ENCODE assay signal across 1 cellular context in the genomic region with DNA sequence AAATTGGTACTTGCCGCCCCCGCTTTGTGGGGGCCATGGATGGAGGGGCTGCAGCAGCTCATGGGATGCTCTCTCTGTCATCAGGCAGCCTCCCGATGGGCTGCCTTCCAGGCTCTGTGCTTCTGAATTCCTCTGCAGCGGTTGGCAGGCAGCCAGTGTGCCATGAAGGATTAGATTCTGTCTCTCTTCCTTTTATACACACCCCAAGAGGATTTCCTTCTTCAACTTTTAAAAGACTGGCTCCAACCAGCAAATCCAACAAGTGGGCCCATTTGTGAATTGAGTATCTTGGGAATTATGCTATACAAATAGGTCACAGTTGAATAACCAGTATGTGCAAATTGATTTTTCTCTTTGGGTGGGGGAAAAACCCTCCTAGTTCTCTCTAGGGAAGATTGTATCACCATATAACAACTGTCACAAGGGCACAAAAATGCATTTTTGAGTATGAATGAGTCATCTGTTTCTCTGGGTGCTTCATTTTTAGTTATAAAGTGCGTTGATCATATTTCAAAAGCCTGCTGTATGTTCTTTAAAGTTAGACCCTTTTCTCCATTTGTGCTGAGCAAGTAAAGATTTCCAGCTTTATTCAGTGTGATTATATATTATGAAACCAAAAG.
TF ChIP-seq lines count a peak whose summit lies in the region.

No MANE protein-coding gene starts in this region.

TF ChIP-seq in K562, 482 proteins besides CTCF, POLR2A, EP300 and RAD21 (continued from another document):
- TF ChIP-seq, protein P1, sequence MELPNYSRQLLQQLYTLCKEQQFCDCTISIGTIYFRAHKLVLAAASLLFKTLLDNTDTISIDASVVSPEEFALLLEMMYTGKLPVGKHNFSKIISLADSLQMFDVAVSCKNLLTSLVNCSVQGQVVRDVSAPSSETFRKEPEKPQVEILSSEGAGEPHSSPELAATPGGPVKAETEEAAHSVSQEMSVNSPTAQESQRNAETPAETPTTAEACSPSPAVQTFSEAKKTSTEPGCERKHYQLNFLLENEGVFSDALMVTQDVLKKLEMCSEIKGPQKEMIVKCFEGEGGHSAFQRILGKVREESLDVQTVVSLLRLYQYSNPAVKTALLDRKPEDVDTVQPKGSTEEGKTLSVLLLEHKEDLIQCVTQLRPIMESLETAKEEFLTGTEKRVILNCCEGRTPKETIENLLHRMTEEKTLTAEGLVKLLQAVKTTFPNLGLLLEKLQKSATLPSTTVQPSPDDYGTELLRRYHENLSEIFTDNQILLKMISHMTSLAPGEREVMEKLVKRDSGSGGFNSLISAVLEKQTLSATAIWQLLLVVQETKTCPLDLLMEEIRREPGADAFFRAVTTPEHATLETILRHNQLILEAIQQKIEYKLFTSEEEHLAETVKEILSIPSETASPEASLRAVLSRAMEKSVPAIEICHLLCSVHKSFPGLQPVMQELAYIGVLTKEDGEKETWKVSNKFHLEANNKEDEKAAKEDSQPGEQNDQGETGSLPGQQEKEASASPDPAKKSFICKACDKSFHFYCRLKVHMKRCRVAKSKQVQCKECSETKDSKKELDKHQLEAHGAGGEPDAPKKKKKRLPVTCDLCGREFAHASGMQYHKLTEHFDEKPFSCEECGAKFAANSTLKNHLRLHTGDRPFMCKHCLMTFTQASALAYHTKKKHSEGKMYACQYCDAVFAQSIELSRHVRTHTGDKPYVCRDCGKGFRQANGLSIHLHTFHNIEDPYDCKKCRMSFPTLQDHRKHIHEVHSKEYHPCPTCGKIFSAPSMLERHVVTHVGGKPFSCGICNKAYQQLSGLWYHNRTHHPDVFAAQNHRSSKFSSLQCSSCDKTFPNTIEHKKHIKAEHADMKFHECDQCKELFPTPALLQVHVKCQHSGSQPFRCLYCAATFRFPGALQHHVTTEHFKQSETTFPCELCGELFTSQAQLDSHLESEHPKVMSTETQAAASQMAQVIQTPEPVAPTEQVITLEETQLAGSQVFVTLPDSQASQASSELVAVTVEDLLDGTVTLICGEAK (IDR thresholded peaks at IDR 0.05) = no peak
- TF ChIP-seq, protein P1 (CRISPR knock-in tag; IDR thresholded peaks at IDR 0.05) = no peak
- TF ChIP-seq, protein P2, sequence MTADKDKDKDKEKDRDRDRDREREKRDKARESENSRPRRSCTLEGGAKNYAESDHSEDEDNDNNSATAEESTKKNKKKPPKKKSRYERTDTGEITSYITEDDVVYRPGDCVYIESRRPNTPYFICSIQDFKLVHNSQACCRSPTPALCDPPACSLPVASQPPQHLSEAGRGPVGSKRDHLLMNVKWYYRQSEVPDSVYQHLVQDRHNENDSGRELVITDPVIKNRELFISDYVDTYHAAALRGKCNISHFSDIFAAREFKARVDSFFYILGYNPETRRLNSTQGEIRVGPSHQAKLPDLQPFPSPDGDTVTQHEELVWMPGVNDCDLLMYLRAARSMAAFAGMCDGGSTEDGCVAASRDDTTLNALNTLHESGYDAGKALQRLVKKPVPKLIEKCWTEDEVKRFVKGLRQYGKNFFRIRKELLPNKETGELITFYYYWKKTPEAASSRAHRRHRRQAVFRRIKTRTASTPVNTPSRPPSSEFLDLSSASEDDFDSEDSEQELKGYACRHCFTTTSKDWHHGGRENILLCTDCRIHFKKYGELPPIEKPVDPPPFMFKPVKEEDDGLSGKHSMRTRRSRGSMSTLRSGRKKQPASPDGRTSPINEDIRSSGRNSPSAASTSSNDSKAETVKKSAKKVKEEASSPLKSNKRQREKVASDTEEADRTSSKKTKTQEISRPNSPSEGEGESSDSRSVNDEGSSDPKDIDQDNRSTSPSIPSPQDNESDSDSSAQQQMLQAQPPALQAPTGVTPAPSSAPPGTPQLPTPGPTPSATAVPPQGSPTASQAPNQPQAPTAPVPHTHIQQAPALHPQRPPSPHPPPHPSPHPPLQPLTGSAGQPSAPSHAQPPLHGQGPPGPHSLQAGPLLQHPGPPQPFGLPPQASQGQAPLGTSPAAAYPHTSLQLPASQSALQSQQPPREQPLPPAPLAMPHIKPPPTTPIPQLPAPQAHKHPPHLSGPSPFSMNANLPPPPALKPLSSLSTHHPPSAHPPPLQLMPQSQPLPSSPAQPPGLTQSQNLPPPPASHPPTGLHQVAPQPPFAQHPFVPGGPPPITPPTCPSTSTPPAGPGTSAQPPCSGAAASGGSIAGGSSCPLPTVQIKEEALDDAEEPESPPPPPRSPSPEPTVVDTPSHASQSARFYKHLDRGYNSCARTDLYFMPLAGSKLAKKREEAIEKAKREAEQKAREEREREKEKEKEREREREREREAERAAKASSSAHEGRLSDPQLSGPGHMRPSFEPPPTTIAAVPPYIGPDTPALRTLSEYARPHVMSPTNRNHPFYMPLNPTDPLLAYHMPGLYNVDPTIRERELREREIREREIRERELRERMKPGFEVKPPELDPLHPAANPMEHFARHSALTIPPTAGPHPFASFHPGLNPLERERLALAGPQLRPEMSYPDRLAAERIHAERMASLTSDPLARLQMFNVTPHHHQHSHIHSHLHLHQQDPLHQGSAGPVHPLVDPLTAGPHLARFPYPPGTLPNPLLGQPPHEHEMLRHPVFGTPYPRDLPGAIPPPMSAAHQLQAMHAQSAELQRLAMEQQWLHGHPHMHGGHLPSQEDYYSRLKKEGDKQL (CRISPR knock-in tag; IDR thresholded peaks at IDR 0.05; ENCODE audit: borderline replicate concordance) = no peak
- TF ChIP-seq TSC22D4 (tag; IDR thresholded peaks at IDR 0.05) = no peak
- TF ChIP-seq, protein P3, sequence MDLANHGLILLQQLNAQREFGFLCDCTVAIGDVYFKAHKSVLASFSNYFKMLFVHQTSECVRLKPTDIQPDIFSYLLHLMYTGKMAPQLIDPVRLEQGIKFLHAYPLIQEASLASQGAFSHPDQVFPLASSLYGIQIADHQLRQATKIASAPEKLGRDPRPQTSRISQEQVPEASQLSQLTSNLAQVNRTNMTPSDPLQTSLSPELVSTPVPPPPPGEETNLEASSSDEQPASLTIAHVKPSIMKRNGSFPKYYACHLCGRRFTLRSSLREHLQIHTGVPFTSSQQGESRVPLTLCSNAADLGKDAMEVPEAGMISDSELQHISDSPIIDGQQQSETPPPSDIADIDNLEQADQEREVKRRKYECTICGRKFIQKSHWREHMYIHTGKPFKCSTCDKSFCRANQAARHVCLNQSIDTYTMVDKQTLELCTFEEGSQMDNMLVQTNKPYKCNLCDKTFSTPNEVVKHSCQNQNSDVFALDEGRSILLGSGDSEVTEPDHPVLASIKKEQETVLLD (IDR thresholded peaks at IDR 0.05) = no peak
- TF ChIP-seq, protein P4, sequence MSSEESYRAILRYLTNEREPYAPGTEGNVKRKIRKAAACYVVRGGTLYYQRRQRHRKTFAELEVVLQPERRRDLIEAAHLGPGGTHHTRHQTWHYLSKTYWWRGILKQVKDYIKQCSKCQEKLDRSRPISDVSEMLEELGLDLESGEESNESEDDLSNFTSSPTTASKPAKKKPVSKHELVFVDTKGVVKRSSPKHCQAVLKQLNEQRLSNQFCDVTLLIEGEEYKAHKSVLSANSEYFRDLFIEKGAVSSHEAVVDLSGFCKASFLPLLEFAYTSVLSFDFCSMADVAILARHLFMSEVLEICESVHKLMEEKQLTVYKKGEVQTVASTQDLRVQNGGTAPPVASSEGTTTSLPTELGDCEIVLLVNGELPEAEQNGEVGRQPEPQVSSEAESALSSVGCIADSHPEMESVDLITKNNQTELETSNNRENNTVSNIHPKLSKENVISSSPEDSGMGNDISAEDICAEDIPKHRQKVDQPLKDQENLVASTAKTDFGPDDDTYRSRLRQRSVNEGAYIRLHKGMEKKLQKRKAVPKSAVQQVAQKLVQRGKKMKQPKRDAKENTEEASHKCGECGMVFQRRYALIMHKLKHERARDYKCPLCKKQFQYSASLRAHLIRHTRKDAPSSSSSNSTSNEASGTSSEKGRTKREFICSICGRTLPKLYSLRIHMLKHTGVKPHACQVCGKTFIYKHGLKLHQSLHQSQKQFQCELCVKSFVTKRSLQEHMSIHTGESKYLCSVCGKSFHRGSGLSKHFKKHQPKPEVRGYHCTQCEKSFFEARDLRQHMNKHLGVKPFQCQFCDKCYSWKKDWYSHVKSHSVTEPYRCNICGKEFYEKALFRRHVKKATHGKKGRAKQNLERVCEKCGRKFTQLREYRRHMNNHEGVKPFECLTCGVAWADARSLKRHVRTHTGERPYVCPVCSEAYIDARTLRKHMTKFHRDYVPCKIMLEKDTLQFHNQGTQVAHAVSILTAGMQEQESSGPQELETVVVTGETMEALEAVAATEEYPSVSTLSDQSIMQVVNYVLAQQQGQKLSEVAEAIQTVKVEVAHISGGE (CRISPR knock-in tag; IDR thresholded peaks at IDR 0.05) = no peak
- peak; percentile 48; the same call in 1 of the 2 replicates for TF ChIP-seq ZNF316 (IDR thresholded peaks at IDR 0.05)
- no peak for TF ChIP-seq ETV1 (tag; conservative IDR thresholded peaks at IDR 0.05; ENCODE audit: low read depth)
- TF ChIP-seq TAF15 (IDR thresholded peaks at IDR 0.05; ENCODE audit: low read depth, low read length) = no peak
- TF ChIP-seq, protein P5, sequence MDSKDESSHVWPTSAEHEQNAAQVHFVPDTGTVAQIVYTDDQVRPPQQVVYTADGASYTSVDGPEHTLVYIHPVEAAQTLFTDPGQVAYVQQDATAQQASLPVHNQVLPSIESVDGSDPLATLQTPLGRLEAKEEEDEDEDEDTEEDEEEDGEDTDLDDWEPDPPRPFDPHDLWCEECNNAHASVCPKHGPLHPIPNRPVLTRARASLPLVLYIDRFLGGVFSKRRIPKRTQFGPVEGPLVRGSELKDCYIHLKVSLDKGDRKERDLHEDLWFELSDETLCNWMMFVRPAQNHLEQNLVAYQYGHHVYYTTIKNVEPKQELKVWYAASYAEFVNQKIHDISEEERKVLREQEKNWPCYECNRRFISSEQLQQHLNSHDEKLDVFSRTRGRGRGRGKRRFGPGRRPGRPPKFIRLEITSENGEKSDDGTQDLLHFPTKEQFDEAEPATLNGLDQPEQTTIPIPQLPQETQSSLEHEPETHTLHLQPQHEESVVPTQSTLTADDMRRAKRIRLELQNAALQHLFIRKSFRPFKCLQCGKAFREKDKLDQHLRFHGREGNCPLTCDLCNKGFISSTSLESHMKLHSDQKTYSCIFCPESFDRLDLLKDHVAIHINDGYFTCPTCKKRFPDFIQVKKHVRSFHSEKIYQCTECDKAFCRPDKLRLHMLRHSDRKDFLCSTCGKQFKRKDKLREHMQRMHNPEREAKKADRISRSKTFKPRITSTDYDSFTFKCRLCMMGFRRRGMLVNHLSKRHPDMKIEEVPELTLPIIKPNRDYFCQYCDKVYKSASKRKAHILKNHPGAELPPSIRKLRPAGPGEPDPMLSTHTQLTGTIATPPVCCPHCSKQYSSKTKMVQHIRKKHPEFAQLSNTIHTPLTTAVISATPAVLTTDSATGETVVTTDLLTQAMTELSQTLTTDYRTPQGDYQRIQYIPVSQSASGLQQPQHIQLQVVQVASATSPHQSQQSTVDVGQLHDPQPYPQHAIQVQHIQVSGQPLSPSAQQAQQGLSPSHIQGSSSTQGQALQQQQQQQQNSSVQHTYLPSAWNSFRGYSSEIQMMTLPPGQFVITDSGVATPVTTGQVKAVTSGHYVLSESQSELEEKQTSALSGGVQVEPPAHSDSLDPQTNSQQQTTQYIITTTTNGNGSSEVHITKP (IDR thresholded peaks at IDR 0.05; ENCODE audit: partially characterized antibody) = no peak
- TF ChIP-seq, protein P6, sequence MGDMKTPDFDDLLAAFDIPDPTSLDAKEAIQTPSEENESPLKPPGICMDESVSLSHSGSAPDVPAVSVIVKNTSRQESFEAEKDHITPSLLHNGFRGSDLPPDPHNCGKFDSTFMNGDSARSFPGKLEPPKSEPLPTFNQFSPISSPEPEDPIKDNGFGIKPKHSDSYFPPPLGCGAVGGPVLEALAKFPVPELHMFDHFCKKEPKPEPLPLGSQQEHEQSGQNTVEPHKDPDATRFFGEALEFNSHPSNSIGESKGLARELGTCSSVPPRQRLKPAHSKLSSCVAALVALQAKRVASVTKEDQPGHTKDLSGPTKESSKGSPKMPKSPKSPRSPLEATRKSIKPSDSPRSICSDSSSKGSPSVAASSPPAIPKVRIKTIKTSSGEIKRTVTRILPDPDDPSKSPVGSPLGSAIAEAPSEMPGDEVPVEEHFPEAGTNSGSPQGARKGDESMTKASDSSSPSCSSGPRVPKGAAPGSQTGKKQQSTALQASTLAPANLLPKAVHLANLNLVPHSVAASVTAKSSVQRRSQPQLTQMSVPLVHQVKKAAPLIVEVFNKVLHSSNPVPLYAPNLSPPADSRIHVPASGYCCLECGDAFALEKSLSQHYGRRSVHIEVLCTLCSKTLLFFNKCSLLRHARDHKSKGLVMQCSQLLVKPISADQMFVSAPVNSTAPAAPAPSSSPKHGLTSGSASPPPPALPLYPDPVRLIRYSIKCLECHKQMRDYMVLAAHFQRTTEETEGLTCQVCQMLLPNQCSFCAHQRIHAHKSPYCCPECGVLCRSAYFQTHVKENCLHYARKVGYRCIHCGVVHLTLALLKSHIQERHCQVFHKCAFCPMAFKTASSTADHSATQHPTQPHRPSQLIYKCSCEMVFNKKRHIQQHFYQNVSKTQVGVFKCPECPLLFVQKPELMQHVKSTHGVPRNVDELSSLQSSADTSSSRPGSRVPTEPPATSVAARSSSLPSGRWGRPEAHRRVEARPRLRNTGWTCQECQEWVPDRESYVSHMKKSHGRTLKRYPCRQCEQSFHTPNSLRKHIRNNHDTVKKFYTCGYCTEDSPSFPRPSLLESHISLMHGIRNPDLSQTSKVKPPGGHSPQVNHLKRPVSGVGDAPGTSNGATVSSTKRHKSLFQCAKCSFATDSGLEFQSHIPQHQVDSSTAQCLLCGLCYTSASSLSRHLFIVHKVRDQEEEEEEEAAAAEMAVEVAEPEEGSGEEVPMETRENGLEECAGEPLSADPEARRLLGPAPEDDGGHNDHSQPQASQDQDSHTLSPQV (IDR thresholded peaks at IDR 0.05) = 0 out of 2 replicates have a peak, but pooled peaks have one; percentile 21
